In the genomic region with DNA sequence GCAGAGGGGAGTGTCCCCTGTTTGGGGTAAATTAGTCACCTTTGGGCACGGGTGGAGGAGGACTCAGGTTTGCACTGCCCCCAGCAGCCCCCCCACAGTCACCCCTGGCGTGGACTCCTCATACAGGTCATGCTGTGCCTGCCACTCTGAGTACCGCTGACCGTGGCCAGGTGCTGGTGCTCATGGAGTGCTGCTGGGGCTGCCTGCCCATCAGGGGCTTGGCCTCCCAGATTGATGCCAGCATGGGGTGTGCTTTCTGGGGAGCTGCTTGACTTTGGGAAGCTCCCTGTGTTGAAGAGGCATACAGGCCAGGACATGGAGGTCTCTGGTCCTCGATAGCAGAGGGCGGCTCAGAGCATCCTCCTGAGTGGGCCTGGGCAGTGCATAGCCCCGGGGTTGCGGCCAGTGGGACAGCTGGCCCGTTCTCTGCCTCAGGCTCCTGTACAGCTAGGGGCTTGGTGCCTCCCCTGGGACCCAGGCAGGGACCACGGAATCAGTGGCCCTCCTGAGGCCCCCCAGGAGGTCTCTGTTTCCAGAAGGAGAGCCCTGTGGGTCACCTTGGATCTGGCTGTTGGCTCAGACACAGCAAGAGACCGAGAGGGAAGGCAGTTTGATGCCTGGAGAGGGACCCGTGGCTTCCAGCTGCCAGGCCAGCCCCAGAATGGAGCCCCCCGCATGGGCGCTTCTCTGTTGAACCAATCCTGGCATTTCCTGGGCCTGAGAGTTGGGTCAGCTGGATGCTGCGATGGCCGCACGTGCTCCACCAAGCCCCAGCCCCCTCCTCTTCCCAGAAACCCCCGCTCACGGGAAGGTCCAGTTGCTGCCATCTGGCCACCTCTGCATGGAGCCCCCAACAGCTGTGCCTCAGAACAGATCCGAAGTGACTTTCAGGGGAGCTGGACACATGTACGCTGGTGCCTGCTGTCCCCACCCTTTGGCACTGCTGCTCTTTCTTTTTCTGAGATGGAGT, we compare ENCODE assay signal across 18 cellular contexts. TPM values are rescaled to one million over a fixed set of nuclear protein-coding genes. Genes with fewer than 3 reads are reported as not detected.
DNase-seq lines count a peak whose midpoint lies in the region; ATAC-seq and TF ChIP-seq lines count a peak whose summit lies in the region.
"Had no signal": no experiment of that assay in that cellular context is flagged by ENCODE, and none has a peak within 500 bp of the region (broad histone marks: within the 10 kb centered on the region; RNA-seq: fewer than 3 reads in every experiment).

No MANE protein-coding gene starts in this region.

- CTCF ChIA-PET in IMR-90 (lab: Yijun Ruan, JAX) = no interaction called here

- POLR2A ChIA-PET in IMR-90 (lab: Charles Lee; ENCODE audit: unreplicated experiment) = no interaction called here

- no peak for TF ChIP-seq RAD21 in IMR-90 (IDR thresholded peaks at IDR 0.05; ENCODE audit: low read length)

- no peak for TF ChIP-seq POLR2A in IMR-90 (IDR thresholded peaks at IDR 0.05; ENCODE audit: low read depth, low read length)

- H3K23ac ChIP-seq in IMR-90 (ENCODE audit: low read depth, low read length) = no peak overlapping the region

- no peak overlapping the region for H3K4me2 ChIP-seq in IMR-90 (ENCODE audit: low read depth, low read length)
- H3K4me2 ChIP-seq: PC-9 had no signal

- intact Hi-C loops in IMR-90 (cut with micrococcal nuclease) (no loop called here), right cardiac atrium (cut with DNase I) (no loop called here)

- no peak overlapping the region for H4K5ac ChIP-seq in IMR-90 (ENCODE audit: low read depth, low read length)

- H4K20me1 ChIP-seq in IMR-90 (ENCODE audit: insufficient read depth, low read length) = peaks cover 4% of the 10 kb centered on the region; the same call in 1 of the 2 replicates

- dilution Hi-C loops in IMR-90 (cut with HindIII; ENCODE audit: low sequenced_read_pairs, unreplicated experiment) = no loop called here

- ATAC-seq in IMR-90 (ENCODE audit: low read depth) (no peak), right cardiac atrium (no peak), HG03342 (IDR thresholded peaks at IDR 0.05; ENCODE audit: unreplicated experiment) (no peak)
- ATAC-seq: SK-N-SH treated with all-trans-retinoic acid at 6 μM for 48 hours had no signal

- H3K4me3 ChIP-seq in IMR-90 (ENCODE audit: insufficient read depth, low read depth, low read length) (no peak overlapping the region), right cardiac atrium (ENCODE audit: low read length) (no peak overlapping the region)
- H3K4me3 ChIP-seq: PC-9 had no signal

- H3K9me3 ChIP-seq in IMR-90 (ENCODE audit: control insufficient read depth, insufficient read depth, low read length) (no peaks in the 10 kb centered on the region), right cardiac atrium (ENCODE audit: control insufficient read depth, low read length) (no peaks in the 10 kb centered on the region)

- no peak overlapping the region for H3K18ac ChIP-seq in IMR-90 (ENCODE audit: low read depth, low read length)

- H3K4ac ChIP-seq in IMR-90 (ENCODE audit: low read depth, low read length) = no peak overlapping the region

- peaks cover 31% of the 10 kb centered on the region for H3K36me3 ChIP-seq in IMR-90 (ENCODE audit: control insufficient read depth, insufficient read depth, low read length)

- no peak overlapping the region for H2BK5ac ChIP-seq in IMR-90 (ENCODE audit: low read depth, low read length, poor library complexity, severe bottlenecking)

- no peaks in the 10 kb centered on the region; a peak in 1 of 4 replicates for H3K79me1 ChIP-seq in IMR-90 (ENCODE audit: low read depth in 1 of 2, low read length in 2 of 2)

- H3K27ac ChIP-seq in 22Rv1 (peak overlapping the region; percentile 90), IMR-90 (ENCODE audit: insufficient read depth, low read length) (no peak overlapping the region), right cardiac atrium (ENCODE audit: low read length) (no peak overlapping the region)
- H3K27ac ChIP-seq: PC-9 had no signal

- H2AK5ac ChIP-seq in IMR-90 (ENCODE audit: low read depth, low read length) = no peak overlapping the region

- 86% methylated on average over 11 of the region's 21 CpGs; no CpG with 5 or more reads in 1 of the 2 experiments for WGBS in IMR-90 (ENCODE audit: extremely low coverage in 2 of 2, insufficient read length in 1 of 2), 2 experiments
- WGBS in right cardiac atrium = 88% methylated on average over 21 of the region's 21 CpGs

- in situ Hi-C loops in IMR-90 (cut with MboI; ENCODE audit: low sequenced_read_pairs) = no loop called here

- DNase-seq in IMR-90 = no peak
- DNase-seq in right cardiac atrium = peak in 2 of 3 donors; percentile 47
- DNase-seq in mucosa of gallbladder (ENCODE audit: low spot score) = no peak
- no peak for DNase-seq in T1000 (lab: John Stamatoyannopoulos, UW)
- DNase-seq: ACHN; DMS79; HCEC 1CT; KG1; NCI-H1048; NCI-H1694 treated with DMSO at 0.1 percent for 48 hours; NCI-H69; NK-92 treated with Interleukin-12 subunit alpha and Interleukin-12 subunit beta, amount 100 ng/mL, for 24 hours; SHP77 had no signal

- H3K4me1 ChIP-seq in IMR-90 (ENCODE audit: control insufficient read depth, insufficient read depth, low read length) (peaks cover 5% of the 10 kb centered on the region), right cardiac atrium (ENCODE audit: control insufficient read depth, insufficient read depth, low read length) (no peaks in the 10 kb centered on the region)

- no peak overlapping the region for H4K8ac ChIP-seq in IMR-90 (ENCODE audit: low read depth in 2 of 2, low read length in 2 of 2)

- no peak overlapping the region for H2AFZ ChIP-seq in IMR-90 (replicated peaks; ENCODE audit: low read length, poor library complexity)
- H2AFZ ChIP-seq: PC-9 had no signal

- H2BK120ac ChIP-seq in IMR-90 (ENCODE audit: low read depth, low read length) = no peak overlapping the region

- no peak overlapping the region for H2BK20ac ChIP-seq in IMR-90 (ENCODE audit: low read depth, low read length)

- BruUV-seq in IMR-90 (replicated peaks; lab: Mats Ljungman, UMichigan) = no TSS peak

- H3K27me3 ChIP-seq in IMR-90 (ENCODE audit: control insufficient read depth, insufficient read depth, low read length) (no peaks in the 10 kb centered on the region), right cardiac atrium (ENCODE audit: control insufficient read depth, insufficient read depth) (no peaks in the 10 kb centered on the region)

- H2BK15ac ChIP-seq in IMR-90 (ENCODE audit: low read depth, low read length) = no peak overlapping the region

- H3K56ac ChIP-seq in IMR-90 (ENCODE audit: extremely low read depth, insufficient read depth, low read length) = no peak overlapping the region

- no peak overlapping the region for H3K14ac ChIP-seq in IMR-90 (replicated peaks; ENCODE audit: low read depth, low read length)

- peak overlapping the region; percentile 55 for H2AK9ac ChIP-seq in IMR-90 (replicated peaks; ENCODE audit: low read depth, low read length, poor library complexity)

- H4K91ac ChIP-seq in IMR-90 (ENCODE audit: insufficient read depth, low read depth, low read length) = no peak overlapping the region

- TF ChIP-seq CTCF in 22Rv1 (IDR thresholded peaks at IDR 0.05) (no peak), IMR-90 (conservative IDR thresholded peaks at IDR 0.05; ENCODE audit: low read depth, low read length) (no peak)

- peaks cover 2% of the 10 kb centered on the region; the same call in 1 of the 2 replicates for H3K9me1 ChIP-seq in IMR-90 (ENCODE audit: insufficient read depth, low read length)

- no peak overlapping the region for H3K9ac ChIP-seq in IMR-90 (ENCODE audit: low read depth, low read length)

TF ChIP-seq in IMR-90, 13 proteins besides CTCF, POLR2A, EP300 and RAD21 (continues in another document):
- TF ChIP-seq MXI1 (IDR thresholded peaks at IDR 0.05; ENCODE audit: borderline replicate concordance, low read depth, low read length) (no peak), RCOR1 (IDR thresholded peaks at IDR 0.05; ENCODE audit: insufficient replicate concordance, low read length) (no peak), MAZ (IDR thresholded peaks at IDR 0.05; ENCODE audit: borderline replicate concordance, low read depth, low read length) (no peak), BHLHE40 (IDR thresholded peaks at IDR 0.05; ENCODE audit: low read depth, low read length) (no peak), CEBPB (IDR thresholded peaks at IDR 0.05; ENCODE audit: low read depth, low read length) (no peak), FOS (IDR thresholded peaks at IDR 0.05; ENCODE audit: low read depth, low read length) (no peak), SMC3 (IDR thresholded peaks at IDR 0.05; ENCODE audit: low read depth, low read length) (no peak)

RNA-seq across cellular contexts. Expression of a gene that starts 6.1 kb away (rescaled TPM):
- total RNA-seq in IMR-90 (2012; rRNA removed) (0.18 and 0.28 TPM in 2 replicates), right cardiac atrium (10 to 100 TPM in 1 of 4 donors, 1 to 10 TPM in 3; 4.4 to 11.5 (median 8.0) TPM), mucosa of gallbladder (19.4 TPM)
- polyA plus RNA-seq in IMR-90 (2012; rRNA removed) (1.5 and 1.9 TPM in 2 replicates), right cardiac atrium (4.3 TPM)
- 0.62 and 0.77 TPM in 2 replicates for polyA plus RNA-seq in IMR-90 (2012; cell fraction: cytosol; rRNA removed)
- 9.3 and 21.4 TPM in 2 replicates for polyA plus RNA-seq in IMR-90 (2012; cell fraction: nucleus; rRNA removed; ENCODE audit: low replicate concordance)

RNA-seq across cellular contexts. Expression of a gene that starts 13.0 kb away (rescaled TPM):
- total RNA-seq in IMR-90 (2012; rRNA removed) (70.3 and 79.8 TPM in 2 replicates), right cardiac atrium (100 to 1,000 TPM; 176 to 227 (median 203) TPM), mucosa of gallbladder (150 TPM)
- polyA plus RNA-seq in IMR-90 (2012; rRNA removed) (214 and 338 TPM in 2 replicates), right cardiac atrium (329 TPM)
- 216 and 420 TPM in 2 replicates for polyA plus RNA-seq in IMR-90 (2012; cell fraction: cytosol; rRNA removed)
- polyA plus RNA-seq in IMR-90 (2012; cell fraction: nucleus; rRNA removed; ENCODE audit: low replicate concordance) = 195 and 363 TPM in 2 replicates

RNA-seq across cellular contexts. Expression of a gene that starts 15.9 kb away (rescaled TPM):
- 0.18 and 0.28 TPM in 2 replicates for total RNA-seq in IMR-90 (2012; rRNA removed)
- polyA plus RNA-seq in IMR-90 (2012; rRNA removed) = 3.5 and 5.0 TPM in 2 replicates
- polyA plus RNA-seq in IMR-90 (2012; cell fraction: cytosol; rRNA removed) = 1.2 and 2.7 TPM in 2 replicates
- polyA plus RNA-seq in IMR-90 (2012; cell fraction: nucleus; rRNA removed; ENCODE audit: low replicate concordance) = 36.8 and 106 TPM in 2 replicates
- 10 to 100 TPM in 1 of 4 donors, 1 to 10 TPM in 3; 3.0 to 10.8 (median 5.8) TPM for total RNA-seq in right cardiac atrium
- 5.2 TPM for polyA plus RNA-seq in right cardiac atrium
- total RNA-seq in mucosa of gallbladder = 38.6 TPM
- polyA plus RNA-seq: CD4-positive, alpha-beta memory T cell had no signal

RNA-seq across cellular contexts. Expression of a gene that starts 28.5 kb away (rescaled TPM):
- total RNA-seq in IMR-90 (2012; rRNA removed) = 43.9 and 47.5 TPM in 2 replicates
- polyA plus RNA-seq in IMR-90 (2012; rRNA removed) = 37.1 and 40.4 TPM in 2 replicates
- 20.9 and 39.1 TPM in 2 replicates for polyA plus RNA-seq in IMR-90 (2012; cell fraction: cytosol; rRNA removed)
- 60.9 and 121 TPM in 2 replicates for polyA plus RNA-seq in IMR-90 (2012; cell fraction: nucleus; rRNA removed; ENCODE audit: low replicate concordance)
- total RNA-seq in right cardiac atrium = 10 to 100 TPM; 67.3 to 73.6 (median 71.6) TPM
- 87.2 TPM for polyA plus RNA-seq in right cardiac atrium
- 91.0 TPM for total RNA-seq in mucosa of gallbladder

RNA-seq across cellular contexts. Expression of a gene that starts 29.9 kb away (rescaled TPM):
- 279 and 538 TPM in 2 replicates for total RNA-seq in IMR-90 (2012; rRNA removed)
- polyA plus RNA-seq in IMR-90 (2012; rRNA removed) = 701 and 703 TPM in 2 replicates
- polyA plus RNA-seq in IMR-90 (2012; cell fraction: cytosol; rRNA removed) = 514 and 713 TPM in 2 replicates
- polyA plus RNA-seq in IMR-90 (2012; cell fraction: nucleus; rRNA removed; ENCODE audit: low replicate concordance) = 248 and 634 TPM in 2 replicates
- total RNA-seq in right cardiac atrium = 100 to 1,000 TPM; 279 to 331 (median 301) TPM
- 417 TPM for polyA plus RNA-seq in right cardiac atrium
- total RNA-seq in mucosa of gallbladder = 342 TPM

Comparison
In these comparisons a context has a peak if more than half of its experiments do, and no peak if none do; other contexts are left out.
1. DNase-seq: peak in right cardiac atrium (2 of 3); none in IMR-90 (single experiment), mucosa of gallbladder (single experiment) and T1000 (single experiment).